1 cellular context compared by ENCODE assay signal in the genomic region with DNA sequence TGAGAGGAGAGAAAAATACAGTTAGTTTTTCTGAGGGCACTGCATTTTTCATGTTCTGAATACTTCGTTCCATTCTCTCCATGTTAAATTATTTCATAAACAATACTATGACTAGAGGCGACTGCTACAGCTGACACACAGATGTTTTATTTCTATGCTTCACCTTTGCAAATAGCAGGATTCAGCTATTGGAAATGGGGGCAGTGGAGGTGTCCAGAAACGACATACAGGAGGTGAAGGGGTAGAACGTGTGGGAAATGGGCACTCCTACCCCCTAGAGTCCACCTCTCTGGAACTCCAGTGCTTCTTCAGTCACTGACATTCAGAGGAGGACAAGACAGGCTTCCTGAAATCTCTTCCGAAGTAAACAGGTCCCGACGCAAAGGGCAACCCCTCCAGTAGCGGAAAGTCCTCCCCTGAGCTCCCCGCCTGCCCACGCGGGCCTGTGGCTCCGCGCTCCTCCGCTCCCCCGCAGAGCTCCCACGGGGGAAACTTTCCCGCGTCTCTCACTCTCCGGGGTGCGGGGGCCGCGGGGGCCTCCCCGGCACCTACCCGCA.
TF ChIP-seq lines count a peak whose summit lies in the region.

No MANE protein-coding gene starts in this region.

TF ChIP-seq in GM23338, 12 proteins besides CTCF, POLR2A, EP300 and RAD21 (continued from another document):
- TF ChIP-seq, protein P1, sequence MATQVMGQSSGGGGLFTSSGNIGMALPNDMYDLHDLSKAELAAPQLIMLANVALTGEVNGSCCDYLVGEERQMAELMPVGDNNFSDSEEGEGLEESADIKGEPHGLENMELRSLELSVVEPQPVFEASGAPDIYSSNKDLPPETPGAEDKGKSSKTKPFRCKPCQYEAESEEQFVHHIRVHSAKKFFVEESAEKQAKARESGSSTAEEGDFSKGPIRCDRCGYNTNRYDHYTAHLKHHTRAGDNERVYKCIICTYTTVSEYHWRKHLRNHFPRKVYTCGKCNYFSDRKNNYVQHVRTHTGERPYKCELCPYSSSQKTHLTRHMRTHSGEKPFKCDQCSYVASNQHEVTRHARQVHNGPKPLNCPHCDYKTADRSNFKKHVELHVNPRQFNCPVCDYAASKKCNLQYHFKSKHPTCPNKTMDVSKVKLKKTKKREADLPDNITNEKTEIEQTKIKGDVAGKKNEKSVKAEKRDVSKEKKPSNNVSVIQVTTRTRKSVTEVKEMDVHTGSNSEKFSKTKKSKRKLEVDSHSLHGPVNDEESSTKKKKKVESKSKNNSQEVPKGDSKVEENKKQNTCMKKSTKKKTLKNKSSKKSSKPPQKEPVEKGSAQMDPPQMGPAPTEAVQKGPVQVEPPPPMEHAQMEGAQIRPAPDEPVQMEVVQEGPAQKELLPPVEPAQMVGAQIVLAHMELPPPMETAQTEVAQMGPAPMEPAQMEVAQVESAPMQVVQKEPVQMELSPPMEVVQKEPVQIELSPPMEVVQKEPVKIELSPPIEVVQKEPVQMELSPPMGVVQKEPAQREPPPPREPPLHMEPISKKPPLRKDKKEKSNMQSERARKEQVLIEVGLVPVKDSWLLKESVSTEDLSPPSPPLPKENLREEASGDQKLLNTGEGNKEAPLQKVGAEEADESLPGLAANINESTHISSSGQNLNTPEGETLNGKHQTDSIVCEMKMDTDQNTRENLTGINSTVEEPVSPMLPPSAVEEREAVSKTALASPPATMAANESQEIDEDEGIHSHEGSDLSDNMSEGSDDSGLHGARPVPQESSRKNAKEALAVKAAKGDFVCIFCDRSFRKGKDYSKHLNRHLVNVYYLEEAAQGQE (IDR thresholded peaks at IDR 0.05; ENCODE audit: unreplicated experiment), result no peak
- TF ChIP-seq JUNB (IDR thresholded peaks at IDR 0.05; ENCODE audit: unreplicated experiment) (no peak), EZH2 (IDR thresholded peaks at IDR 0.05; ENCODE audit: low read depth, unreplicated experiment) (no peak), ZNF114 (CRISPR knock-in tag; IDR thresholded peaks at IDR 0.05) (no peak), POLR2AphosphoS5 (IDR thresholded peaks at IDR 0.05; ENCODE audit: low read depth) (no peak), STAT1 (IDR thresholded peaks at IDR 0.05; ENCODE audit: unreplicated experiment) (no peak), CREB1 (CRISPR knock-in tag; IDR thresholded peaks at IDR 0.05; ENCODE audit: low read depth) (no peak)
- TF ChIP-seq, protein P2, sequence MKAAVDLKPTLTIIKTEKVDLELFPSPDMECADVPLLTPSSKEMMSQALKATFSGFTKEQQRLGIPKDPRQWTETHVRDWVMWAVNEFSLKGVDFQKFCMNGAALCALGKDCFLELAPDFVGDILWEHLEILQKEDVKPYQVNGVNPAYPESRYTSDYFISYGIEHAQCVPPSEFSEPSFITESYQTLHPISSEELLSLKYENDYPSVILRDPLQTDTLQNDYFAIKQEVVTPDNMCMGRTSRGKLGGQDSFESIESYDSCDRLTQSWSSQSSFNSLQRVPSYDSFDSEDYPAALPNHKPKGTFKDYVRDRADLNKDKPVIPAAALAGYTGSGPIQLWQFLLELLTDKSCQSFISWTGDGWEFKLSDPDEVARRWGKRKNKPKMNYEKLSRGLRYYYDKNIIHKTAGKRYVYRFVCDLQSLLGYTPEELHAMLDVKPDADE (IDR thresholded peaks at IDR 0.05), result no peak
TF ChIP-seq in GM23338: peak in this region for 0.
